1 cellular context compared by ENCODE assay signal in the genomic region with DNA sequence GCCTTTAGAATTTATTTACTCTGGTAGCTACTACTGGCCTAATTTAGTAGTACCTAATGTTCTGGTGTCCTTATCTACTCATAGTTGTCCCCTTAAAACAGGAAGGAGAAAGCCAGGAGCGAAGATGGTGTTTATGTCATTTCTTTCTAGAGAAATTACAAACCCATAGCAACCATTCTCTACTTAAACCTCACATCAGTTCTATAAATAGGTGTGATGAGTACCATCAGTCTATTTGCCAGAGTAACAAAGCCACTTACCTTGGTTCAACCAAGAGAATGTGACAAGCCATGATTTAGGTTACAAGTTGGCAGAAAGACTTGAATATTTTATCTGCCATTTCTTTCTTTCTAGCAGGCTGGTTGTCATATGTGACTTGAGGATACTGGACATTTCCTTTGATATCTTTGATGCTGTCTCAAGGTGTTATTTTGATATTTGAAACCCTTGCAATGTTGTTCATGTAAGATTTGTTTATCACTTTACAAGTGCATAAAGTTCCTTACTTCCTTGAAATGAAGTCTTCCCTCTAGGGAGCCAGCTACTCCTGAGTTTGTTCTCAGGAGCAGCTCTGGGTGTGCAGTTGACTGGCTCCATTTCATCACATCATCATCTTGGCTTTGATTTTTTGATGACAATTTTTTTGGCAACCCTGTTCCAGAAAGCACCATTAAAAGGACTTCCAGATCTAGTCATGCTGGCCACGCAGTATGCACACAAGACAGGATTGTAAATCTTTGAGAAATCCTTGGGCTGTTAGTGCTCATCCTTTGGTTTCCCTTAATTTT.
TF ChIP-seq lines count a peak whose summit lies in the region.

No MANE protein-coding gene starts in this region.

TF ChIP-seq in GM12878, 131 proteins besides CTCF, POLR2A, EP300 and RAD21 (continued from another document):
- TF ChIP-seq HDAC6 (IDR thresholded peaks at IDR 0.05; ENCODE audit: unreplicated experiment) (peak; percentile 21), WRNIP1 (IDR thresholded peaks at IDR 0.05; ENCODE audit: borderline replicate concordance, low read depth, low read length) (no peak), JUNB (IDR thresholded peaks at IDR 0.05) (peak; percentile 42; the same call in 1 of the 2 replicates), NFIC (IDR thresholded peaks at IDR 0.05; ENCODE audit: low read depth, low read length) (peak; percentile 52), STAT1 (conservative IDR thresholded peaks at IDR 0.05) (no peak), E4F1 (IDR thresholded peaks at IDR 0.05; ENCODE audit: borderline replicate concordance, partially characterized antibody) (no peak), ATF7 (IDR thresholded peaks at IDR 0.05; ENCODE audit: low read depth) (peak; percentile 59; the same call in 1 of the 2 replicates), FOXM1 (IDR thresholded peaks at IDR 0.05; ENCODE audit: low read depth, low read length) (peak; percentile 53; the same call in 1 of the 2 replicates), RUNX3 (IDR thresholded peaks at IDR 0.05; ENCODE audit: low read length) (peak; percentile 69), POLR2AphosphoS5 (IDR thresholded peaks at IDR 0.05; ENCODE audit: low read length) (peak; percentile 56; the same call in 1 of the 2 replicates), YY1 (IDR thresholded peaks at IDR 0.05; ENCODE audit: low read depth, low read length) (no peak), PML (IDR thresholded peaks at IDR 0.05; ENCODE audit: low read length) (peak; percentile 70), CBFB (IDR thresholded peaks at IDR 0.05; ENCODE audit: low read depth) (peak; percentile 14; the same call in 1 of the 2 replicates), GABPA (IDR thresholded peaks at IDR 0.05; ENCODE audit: low read depth) (0 out of 2 replicates have a peak, but pooled peaks have one; percentile 51), TBL1XR1 (IDR thresholded peaks at IDR 0.05; ENCODE audit: low read depth, low read length) (peak; percentile 7; the same call in 1 of the 2 replicates), SMAD1 (IDR thresholded peaks at IDR 0.05; ENCODE audit: low read depth, partially characterized antibody) (no peak), ZBED1 (IDR thresholded peaks at IDR 0.05; ENCODE audit: borderline replicate concordance) (peak; percentile 72), CREM (IDR thresholded peaks at IDR 0.05; ENCODE audit: low read depth) (peak; percentile 26; the same call in 1 of the 2 replicates), ETV6 (conservative IDR thresholded peaks at IDR 0.05 in 1 of 2, IDR thresholded peaks at IDR 0.05 in 1 of 2; ENCODE audit: borderline replicate concordance in 1 of 2, low read depth in 1 of 2) (0 out of 4 replicates have a peak, but pooled peaks of 1 of the 2 experiments have one; percentile 30), MEF2B (IDR thresholded peaks at IDR 0.05; ENCODE audit: partially characterized antibody, poor library complexity, severe bottlenecking) (peak; percentile 32), ZNF384 (IDR thresholded peaks at IDR 0.05; ENCODE audit: borderline replicate concordance, low read depth, low read length) (no peak), NFXL1 (IDR thresholded peaks at IDR 0.05; ENCODE audit: borderline replicate concordance) (no peak), CEBPB (IDR thresholded peaks at IDR 0.05; ENCODE audit: borderline replicate concordance in 1 of 2, low read depth in 2 of 2, low read length in 2 of 2) (peak in 1 of 2 experiments; percentile 43; a peak in 1 of 4 replicates)
- TF ChIP-seq, protein P1, sequence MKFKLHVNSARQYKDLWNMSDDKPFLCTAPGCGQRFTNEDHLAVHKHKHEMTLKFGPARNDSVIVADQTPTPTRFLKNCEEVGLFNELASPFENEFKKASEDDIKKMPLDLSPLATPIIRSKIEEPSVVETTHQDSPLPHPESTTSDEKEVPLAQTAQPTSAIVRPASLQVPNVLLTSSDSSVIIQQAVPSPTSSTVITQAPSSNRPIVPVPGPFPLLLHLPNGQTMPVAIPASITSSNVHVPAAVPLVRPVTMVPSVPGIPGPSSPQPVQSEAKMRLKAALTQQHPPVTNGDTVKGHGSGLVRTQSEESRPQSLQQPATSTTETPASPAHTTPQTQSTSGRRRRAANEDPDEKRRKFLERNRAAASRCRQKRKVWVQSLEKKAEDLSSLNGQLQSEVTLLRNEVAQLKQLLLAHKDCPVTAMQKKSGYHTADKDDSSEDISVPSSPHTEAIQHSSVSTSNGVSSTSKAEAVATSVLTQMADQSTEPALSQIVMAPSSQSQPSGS (IDR thresholded peaks at IDR 0.05; ENCODE audit: low read length), result peak; percentile 65; the same call in 1 of the 2 replicates
- TF ChIP-seq, protein P2, sequence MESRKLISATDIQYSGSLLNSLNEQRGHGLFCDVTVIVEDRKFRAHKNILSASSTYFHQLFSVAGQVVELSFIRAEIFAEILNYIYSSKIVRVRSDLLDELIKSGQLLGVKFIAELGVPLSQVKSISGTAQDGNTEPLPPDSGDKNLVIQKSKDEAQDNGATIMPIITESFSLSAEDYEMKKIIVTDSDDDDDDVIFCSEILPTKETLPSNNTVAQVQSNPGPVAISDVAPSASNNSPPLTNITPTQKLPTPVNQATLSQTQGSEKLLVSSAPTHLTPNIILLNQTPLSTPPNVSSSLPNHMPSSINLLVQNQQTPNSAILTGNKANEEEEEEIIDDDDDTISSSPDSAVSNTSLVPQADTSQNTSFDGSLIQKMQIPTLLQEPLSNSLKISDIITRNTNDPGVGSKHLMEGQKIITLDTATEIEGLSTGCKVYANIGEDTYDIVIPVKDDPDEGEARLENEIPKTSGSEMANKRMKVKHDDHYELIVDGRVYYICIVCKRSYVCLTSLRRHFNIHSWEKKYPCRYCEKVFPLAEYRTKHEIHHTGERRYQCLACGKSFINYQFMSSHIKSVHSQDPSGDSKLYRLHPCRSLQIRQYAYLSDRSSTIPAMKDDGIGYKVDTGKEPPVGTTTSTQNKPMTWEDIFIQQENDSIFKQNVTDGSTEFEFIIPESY (IDR thresholded peaks at IDR 0.05), result no peak
- TF ChIP-seq, protein P3, sequence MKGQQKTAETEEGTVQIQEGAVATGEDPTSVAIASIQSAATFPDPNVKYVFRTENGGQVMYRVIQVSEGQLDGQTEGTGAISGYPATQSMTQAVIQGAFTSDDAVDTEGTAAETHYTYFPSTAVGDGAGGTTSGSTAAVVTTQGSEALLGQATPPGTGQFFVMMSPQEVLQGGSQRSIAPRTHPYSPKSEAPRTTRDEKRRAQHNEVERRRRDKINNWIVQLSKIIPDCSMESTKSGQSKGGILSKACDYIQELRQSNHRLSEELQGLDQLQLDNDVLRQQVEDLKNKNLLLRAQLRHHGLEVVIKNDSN (IDR thresholded peaks at IDR 0.05; ENCODE audit: borderline replicate concordance, extremely low read length, insufficient read depth, low read depth, low read length), result no peak
